Comparison of ENCODE assay signal across 9 cellular contexts in genomic region chr10:7484456-7485266, GRCh38.
A peak's percentile ranks its signal among the peaks of the same experiment; 100 is the strongest.
DNase-seq lines count a peak whose midpoint lies in the region; ATAC-seq, FAIRE-seq and TF ChIP-seq lines count a peak whose summit lies in the region.
"Had no signal": no experiment of that assay in that cellular context is flagged by ENCODE, and none has a peak within 500 bp of the region (broad histone marks: within the 10 kb centered on the region; RNA-seq: fewer than 3 reads in every experiment).

No MANE protein-coding gene starts in this region.

- 39 to 45% (median 40%) methylated on average over 13 of the region's 13 CpGs for WGBS in small intestine, 3 donors
- WGBS in suprapubic skin = 36% methylated on average over 13 of the region's 13 CpGs
- 45 to 49% methylated on average over 13 of the region's 13 CpGs for WGBS in tibial nerve, 2 donors

- H3K4me3 Mint-ChIP-seq in activated T-helper 2 cell treated with anti-CD3 and anti-CD28 coated beads, Interferon-gamma antibody, Interleukin-2, Interleukin-4, amounts not matched to agents 10 μg/mL and 5 μg/mL and 100 μg/mL, durations not matched to agents 14 hours and 24 hours and 36 hours (ENCODE audit: low read depth) = peak overlapping the region; percentile 30

- DNase-seq in GM10248 (ENCODE audit: extremely low spot score) (peak; percentile 44), M059J (ENCODE audit: low read depth) (peak; percentile 17), small intestine (peak; percentile 69), NCI-H187 (lab: John Stamatoyannopoulos, UW) (no peak), suprapubic skin (ENCODE audit: low spot score in 2 of 2) (no peak), tibial nerve (ENCODE audit: low spot score in 2 of 2) (no peak)
- DNase-seq in activated T-helper 2 cell treated with anti-CD3 and anti-CD28 coated beads, Interferon-gamma antibody, Interleukin-2, Interleukin-4, amounts not matched to agents 10 μg/mL and 5 μg/mL and 100 μg/mL, durations not matched to agents 14 hours and 24 hours and 36 hours (ENCODE audit: low spot score) = peak; percentile 67

- POLR2A ChIA-PET in GM10248 (lab: Yijun Ruan, JAX) = no interaction called here

- H3K36me3 Mint-ChIP-seq in activated T-helper 2 cell treated with anti-CD3 and anti-CD28 coated beads, Interferon-gamma antibody, Interleukin-2, Interleukin-4, amounts not matched to agents 10 μg/mL and 5 μg/mL and 100 μg/mL, durations not matched to agents 14 hours and 24 hours and 36 hours (ENCODE audit: low read depth) = peaks cover 4% of the 10 kb centered on the region

- H3K4me1 ChIP-seq in small intestine (ENCODE audit: control insufficient read depth in 2 of 2, insufficient read depth in 1 of 2, low read depth in 1 of 2, low read length in 1 of 2) = no peaks in the 10 kb centered on the region
- H3K4me1 ChIP-seq in suprapubic skin = no peaks in the 10 kb centered on the region
- peaks cover 0 to 19% (median 3%) of the 10 kb centered on the region in 4 donors for H3K4me1 ChIP-seq in tibial nerve

- no peaks in the 10 kb centered on the region for H3K36me3 ChIP-seq in small intestine (ENCODE audit: control insufficient read depth in 2 of 2, insufficient read depth in 2 of 2, low read length in 2 of 2)
- no peaks in the 10 kb centered on the region for H3K36me3 ChIP-seq in suprapubic skin
- H3K36me3 ChIP-seq in tibial nerve = no peaks in the 10 kb centered on the region

- intact Hi-C loops in activated T-helper 2 cell treated with anti-CD3 and anti-CD28 coated beads, Interferon-gamma antibody, Interleukin-2, Interleukin-4, amounts not matched to agents 10 μg/mL and 5 μg/mL and 100 μg/mL, durations not matched to agents 14 hours and 24 hours and 36 hours (cut with micrococcal nuclease) = loop anchor here (5.0 to 10.0 kb wide), 2 partner anchors 67 to 300 kb away; no protein-coding TSS in a partner anchor

- H3K4me1 Mint-ChIP-seq in activated T-helper 2 cell treated with anti-CD3 and anti-CD28 coated beads, Interferon-gamma antibody, Interleukin-2, Interleukin-4, amounts not matched to agents 10 μg/mL and 5 μg/mL and 100 μg/mL, durations not matched to agents 14 hours and 24 hours and 36 hours (ENCODE audit: low read depth) = peaks cover 78% of the 10 kb centered on the region

- no peaks in the 10 kb centered on the region for H3K27me3 ChIP-seq in small intestine (ENCODE audit: control insufficient read depth in 2 of 2, insufficient read depth in 2 of 2, low read length in 2 of 2)
- peaks cover 11% of the 10 kb centered on the region for H3K27me3 ChIP-seq in suprapubic skin
- H3K27me3 ChIP-seq in tibial nerve = no peaks in the 10 kb centered on the region

- H3K9me3 ChIP-seq in small intestine (ENCODE audit: control insufficient read depth, low read depth) (no peaks in the 10 kb centered on the region), suprapubic skin (no peaks in the 10 kb centered on the region), tibial nerve (no peaks in the 10 kb centered on the region)

- H3K4me3 ChIP-seq in small intestine (ENCODE audit: low read depth in 1 of 2, low read length in 2 of 2) (no peak overlapping the region), suprapubic skin (no peak overlapping the region), tibial nerve (peak overlapping the region in 1 of 4 donors; percentile 17)

- peaks cover 6% of the 10 kb centered on the region for H3K9me3 Mint-ChIP-seq in activated T-helper 2 cell treated with anti-CD3 and anti-CD28 coated beads, Interferon-gamma antibody, Interleukin-2, Interleukin-4, amounts not matched to agents 10 μg/mL and 5 μg/mL and 100 μg/mL, durations not matched to agents 14 hours and 24 hours and 36 hours

- H3K27ac ChIP-seq in small intestine (ENCODE audit: low read depth in 1 of 2, low read length in 1 of 2) = peak overlapping the region in 1 of 2 donors; percentile 78
- H3K27ac ChIP-seq in suprapubic skin = no peak overlapping the region
- peak overlapping the region in 1 of 4 donors; percentile 36 for H3K27ac ChIP-seq in tibial nerve

- ATAC-seq in GM21529 (IDR thresholded peaks at IDR 0.05; ENCODE audit: unreplicated experiment) = peak; percentile 72

- no peak for TF ChIP-seq CTCF in GM10248 (IDR thresholded peaks at IDR 0.05; ENCODE audit: control extremely low read depth, extremely low read depth, low read depth, missing control alignments)
- TF ChIP-seq CTCF in suprapubic skin (IDR thresholded peaks at IDR 0.05) = no peak
- no peak for TF ChIP-seq CTCF in tibial nerve (IDR thresholded peaks at IDR 0.05)

- CTCF ChIA-PET in GM10248 (lab: Yijun Ruan, JAX) = interaction anchor here (0.6 to 1.7 kb wide), 2 partner anchors 13 to 41 kb away, joined by 5 read pairs; no protein-coding TSS in a partner anchor

- TF ChIP-seq EP300 in suprapubic skin (IDR thresholded peaks at IDR 0.05) (no peak), tibial nerve (IDR thresholded peaks at IDR 0.05) (no peak)

- FAIRE-seq in small intestine (lab: Jason Lieb, UNC) = no peak
- FAIRE-seq: endothelial cell of umbilical vein had no signal

- peak overlapping the region; percentile 78 for H3K27ac Mint-ChIP-seq in activated T-helper 2 cell treated with anti-CD3 and anti-CD28 coated beads, Interferon-gamma antibody, Interleukin-2, Interleukin-4, amounts not matched to agents 10 μg/mL and 5 μg/mL and 100 μg/mL, durations not matched to agents 14 hours and 24 hours and 36 hours

- no peaks in the 10 kb centered on the region for H3K27me3 Mint-ChIP-seq in activated T-helper 2 cell treated with anti-CD3 and anti-CD28 coated beads, Interferon-gamma antibody, Interleukin-2, Interleukin-4, amounts not matched to agents 10 μg/mL and 5 μg/mL and 100 μg/mL, durations not matched to agents 14 hours and 24 hours and 36 hours (ENCODE audit: low read depth)

- TF ChIP-seq POLR2A in suprapubic skin (IDR thresholded peaks at IDR 0.05) = no peak
- no peak for TF ChIP-seq POLR2A in tibial nerve (IDR thresholded peaks at IDR 0.05)

Comparison
In these comparisons a context has a peak if more than half of its experiments do, and no peak if none do; other contexts are left out.
1. DNase-seq: peak in GM10248 (single experiment), M059J (single experiment), activated T-helper 2 cell treated with anti-CD3 and anti-CD28 coated beads, Interferon-gamma antibody, Interleukin-2, Interleukin-4, amounts not matched to agents 10 μg/mL and 5 μg/mL and 100 μg/mL, durations not matched to agents 14 hours and 24 hours and 36 hours (single experiment) and small intestine (single experiment); none in NCI-H187 (0 of 2), suprapubic skin (0 of 2) and tibial nerve (0 of 2).